Comparison of ENCODE assay signal across 7 cellular contexts in genomic region chr17:77409282-77410161, GRCh38.
DNase-seq lines count a peak whose midpoint lies in the region; ATAC-seq and TF ChIP-seq lines count a peak whose summit lies in the region.

No MANE protein-coding gene starts in this region.

- H3K4me1 ChIP-seq in body of pancreas = peaks cover 26% of the 10 kb centered on the region
- peaks cover 27 to 66% of the 10 kb centered on the region in 2 donors for H3K4me1 ChIP-seq in left lung
- H3K4me1 ChIP-seq in testis = peaks cover 37% of the 10 kb centered on the region

- H3K9me3 ChIP-seq in MG63 = no peaks in the 10 kb centered on the region
- H3K9me3 ChIP-seq in body of pancreas = no peaks in the 10 kb centered on the region
- no peaks in the 10 kb centered on the region for H3K9me3 ChIP-seq in left lung
- no peaks in the 10 kb centered on the region for H3K9me3 ChIP-seq in testis

- TF ChIP-seq POLR2A in body of pancreas (IDR thresholded peaks at IDR 0.05) (no peak), testis (IDR thresholded peaks at IDR 0.05) (no peak), erythroblast (IDR thresholded peaks at IDR 0.05; ENCODE audit: low read length) (no peak)

- no peak overlapping the region for H3K4me3 ChIP-seq in MG63
- H3K4me3 ChIP-seq in body of pancreas = no peak overlapping the region
- no peak overlapping the region for H3K4me3 ChIP-seq in left lung
- H3K4me3 ChIP-seq in testis = no peak overlapping the region

- H3K36me3 ChIP-seq in MG63 = peaks cover 85% of the 10 kb centered on the region
- H3K36me3 ChIP-seq in body of pancreas (replicated peaks in 1 of 2; ENCODE audit: insufficient read depth in 1 of 2, low read depth in 2 of 2) = no peaks in the 10 kb centered on the region
- no peaks in the 10 kb centered on the region for H3K36me3 ChIP-seq in left lung
- no peaks in the 10 kb centered on the region for H3K36me3 ChIP-seq in testis (ENCODE audit: low read depth, missing control alignments)

- H3K27ac ChIP-seq in body of pancreas (peak overlapping the region in 3 of 4 donors; percentile 3 to 69 (median 46)), left lung (peak overlapping the region; percentile 19 to 50), testis (peak overlapping the region in 1 of 2 donors; percentile 71)

- H3K27me3 ChIP-seq in MG63 = no peaks in the 10 kb centered on the region
- no peaks in the 10 kb centered on the region for H3K27me3 ChIP-seq in body of pancreas
- H3K27me3 ChIP-seq in left lung = no peaks in the 10 kb centered on the region
- no peaks in the 10 kb centered on the region for H3K27me3 ChIP-seq in testis

- DNase-seq in MG63 (peak; percentile 96), body of pancreas (peak in 3 of 4 donors; percentile 50 to 74 (median 61)), left lung (peak in 1 of 2 donors; percentile 64), testis (peak; percentile 72), NCI-H1092 treated with DMSO at 0.1 percent for 48 hours (lab: John Stamatoyannopoulos, UW) (no peak), erythroblast (lab: John Stamatoyannopoulos, UW) (no peak)
- DNase-seq in stimulated activated CD4-positive, alpha-beta T cell treated with anti-CD3 and anti-CD28 coated beads, Interleukin-15, amount 100 ng/mL, for 24 hours = no peak

- no peak for TF ChIP-seq CTCF in body of pancreas (IDR thresholded peaks at IDR 0.05)
- no peak for TF ChIP-seq CTCF in left lung (IDR thresholded peaks at IDR 0.05)
- no peak for TF ChIP-seq CTCF in testis (IDR thresholded peaks at IDR 0.05)

- intact Hi-C loops in body of pancreas (cut with DNase I) = no loop called here
- intact Hi-C loops in left lung (cut with DNase I) = no loop called here
- intact Hi-C loops in testis (cut with DNase I; ENCODE audit: low total_unique reads) = no loop called here

- 19 to 65% methylated on average over 15 to 30 of the region's 34 CpGs for WGBS in body of pancreas, 2 donors
- 21 to 55% methylated on average over 9 to 30 of the region's 34 CpGs for WGBS in testis, 2 donors

- peak; percentile 86 for ATAC-seq in body of pancreas
- peak; percentile 80 for ATAC-seq in left lung

Comparison
In these comparisons a context has a peak if more than half of its experiments do, and no peak if none do; other contexts are left out.
1. DNase-seq: peak in MG63 (single experiment), body of pancreas (3 of 4) and testis (single experiment); none in NCI-H1092 treated with DMSO at 0.1 percent for 48 hours (single experiment), erythroblast (0 of 2) and stimulated activated CD4-positive, alpha-beta T cell treated with anti-CD3 and anti-CD28 coated beads, Interleukin-15, amount 100 ng/mL, for 24 hours (single experiment).